1 cellular context compared by ENCODE assay signal in genomic region chr1:162142968-162143367, GRCh38.
TF ChIP-seq lines count a peak whose summit lies in the region.

No MANE protein-coding gene starts in this region.

TF ChIP-seq in WTC11, 78 proteins besides CTCF, POLR2A, EP300 and RAD21 (continued from another document):
- TF ChIP-seq PRDM15 (CRISPR knock-in tag; IDR thresholded peaks at IDR 0.05) (no peak), ZBTB21 (CRISPR knock-in tag; IDR thresholded peaks at IDR 0.05; ENCODE audit: borderline replicate concordance) (no peak), ZNF232 (CRISPR knock-in tag; IDR thresholded peaks at IDR 0.05) (no peak), ERG (CRISPR knock-in tag; IDR thresholded peaks at IDR 0.05) (no peak), ZNF425 (CRISPR knock-in tag; conservative IDR thresholded peaks at IDR 0.05) (no peak), ZSCAN18 (CRISPR knock-in tag; IDR thresholded peaks at IDR 0.05) (no peak), SP1 (CRISPR knock-in tag; conservative IDR thresholded peaks at IDR 0.05) (no peak), ATF2 (CRISPR knock-in tag; IDR thresholded peaks at IDR 0.05; ENCODE audit: borderline replicate concordance, low read depth) (no peak), IRF1 (CRISPR knock-in tag; IDR thresholded peaks at IDR 0.05) (no peak), AR (CRISPR knock-in tag; IDR thresholded peaks at IDR 0.05) (no peak), ZNF121 (CRISPR knock-in tag; IDR thresholded peaks at IDR 0.05) (no peak), USF1 (CRISPR knock-in tag; IDR thresholded peaks at IDR 0.05) (no peak), USF2 (CRISPR knock-in tag; IDR thresholded peaks at IDR 0.05) (no peak), SMAD4 (CRISPR knock-in tag; IDR thresholded peaks at IDR 0.05) (no peak), NFYB (CRISPR knock-in tag; conservative IDR thresholded peaks at IDR 0.05; ENCODE audit: low read depth) (no peak), FOXP4 (CRISPR knock-in tag; IDR thresholded peaks at IDR 0.05) (no peak)
